ENCODE assay signal across 8 cellular contexts in genomic region chr12:6062427-6063378, GRCh38.
DNase-seq lines count a peak whose midpoint lies in the region; ATAC-seq, FAIRE-seq and TF ChIP-seq lines count a peak whose summit lies in the region.

No MANE protein-coding gene starts in this region.

- peak overlapping the region; percentile 66 for H3K18ac ChIP-seq in neuronal stem cell (ENCODE audit: low read length)

- no peak overlapping the region for H2BK5ac ChIP-seq in neuronal stem cell (ENCODE audit: low read length)

- H3K27ac ChIP-seq in AG04450 (ENCODE audit: low read depth, low read length) (no peak overlapping the region), neuronal stem cell (replicated peaks; ENCODE audit: low read length) (no peak overlapping the region), tibial nerve (peak overlapping the region; percentile 13 to 77 (median 55))

- TF ChIP-seq EP300 in tibial nerve (IDR thresholded peaks at IDR 0.05), result peak in 1 of 2 donors; percentile 32

- H2BK15ac ChIP-seq in neuronal stem cell (ENCODE audit: low read length), result peak overlapping the region; percentile 18

- H2BK120ac ChIP-seq in neuronal stem cell (ENCODE audit: low read depth, low read length), result no peak overlapping the region

- ATAC-seq in GM19395 (IDR thresholded peaks at IDR 0.05; ENCODE audit: unreplicated experiment), result no peak

- no peak overlapping the region for H3K4me3 ChIP-seq in AG04450 (ENCODE audit: low read depth, low read length)
- no peak overlapping the region for H3K4me3 ChIP-seq in fibroblast of mammary gland (ENCODE audit: control insufficient read depth, low read depth, low read length)
- H3K4me3 ChIP-seq in neuronal stem cell (ENCODE audit: low read length in 2 of 2), result no peak overlapping the region
- H3K4me3 ChIP-seq in tibial nerve, result peak overlapping the region in 1 of 4 donors; percentile 21

- H3K9ac ChIP-seq in neuronal stem cell (ENCODE audit: low read depth, low read length, poor library complexity), result no peak overlapping the region

- H3K23ac ChIP-seq in neuronal stem cell (ENCODE audit: low read depth, low read length, poor library complexity), result no peak overlapping the region

- TF ChIP-seq CTCF in AG04450 (IDR thresholded peaks at IDR 0.05; ENCODE audit: low read depth, low read length) (peak; percentile 99), fibroblast of mammary gland (conservative IDR thresholded peaks at IDR 0.05; ENCODE audit: control insufficient read depth, insufficient read depth, low read depth, low read length) (peak; percentile 99), tibial nerve (IDR thresholded peaks at IDR 0.05) (peak; percentile 81 to 93 (median 85))

- CTCF ChIA-PET in AG04450 (lab: Charles Lee), result interaction anchor here (0.6 to 3.6 kb wide), 5 partner anchors 10 to 223 kb away, joined by 3 to 20 read pairs (median 12); no protein-coding TSS in a partner anchor

- peak overlapping the region; percentile 70 for H2BK12ac ChIP-seq in neuronal stem cell (ENCODE audit: low read length)

- H4K91ac ChIP-seq in neuronal stem cell (ENCODE audit: low read depth, low read length, poor library complexity), result no peak overlapping the region

- peak overlapping the region; percentile 16 for H2AK5ac ChIP-seq in neuronal stem cell (ENCODE audit: low read depth, low read length)

- H3K79me1 ChIP-seq in neuronal stem cell (ENCODE audit: low read depth, low read length), result peaks cover 2% of the 10 kb centered on the region

- H3K4me2 ChIP-seq in neuronal stem cell (ENCODE audit: insufficient read depth, low read length, poor library complexity, severe bottlenecking), result no peak overlapping the region

- peak; percentile 21 for DNase-seq in AG04450 (ENCODE audit: low read depth, low spot score)
- DNase-seq in GM18507 (ENCODE audit: extremely low spot score, insufficient read length, low read depth), result peak; percentile 30
- peak; percentile 26 to 41 for DNase-seq in NOMO-1 (lab: John Stamatoyannopoulos, UW; ENCODE audit: unreplicated experiment in 2 of 2)
- DNase-seq in activated T-cell treated with anti-CD3 and anti-CD28 coated beads, Interleukin-2, amount 50 U/mL, for 1 hour, result peak; percentile 71
- DNase-seq in fibroblast of mammary gland (ENCODE audit: low read depth), result peak; percentile 44
- peak; percentile 57 for DNase-seq in neuronal stem cell (ENCODE audit: low spot score)
- DNase-seq in tibial nerve (ENCODE audit: low spot score in 2 of 2), result no peak

- peaks cover 3 to 6% of the 10 kb centered on the region in 2 donors for H3K4me1 ChIP-seq in neuronal stem cell (ENCODE audit: control insufficient read depth in 2 of 2, insufficient read depth in 1 of 2, low read depth in 1 of 2, low read length in 2 of 2)
- peaks cover 0 to 43% (median 13%) of the 10 kb centered on the region in 4 donors for H3K4me1 ChIP-seq in tibial nerve

- H3K9me3 ChIP-seq in AG04450 (ENCODE audit: control insufficient read depth, insufficient read depth, low read length) (no peaks in the 10 kb centered on the region; the same call in 1 of the 2 replicates), neuronal stem cell (replicated peaks in 1 of 2; ENCODE audit: control insufficient read depth in 2 of 2, insufficient read depth in 1 of 2, low read depth in 1 of 2, low read length in 2 of 2) (no peaks in the 10 kb centered on the region), tibial nerve (no peaks in the 10 kb centered on the region)

- no peaks in the 10 kb centered on the region for H3K36me3 ChIP-seq in neuronal stem cell (replicated peaks in 1 of 2; ENCODE audit: control insufficient read depth in 2 of 2, insufficient read depth in 2 of 2, low read length in 2 of 2)
- no peaks in the 10 kb centered on the region for H3K36me3 ChIP-seq in tibial nerve

- POLR2A ChIA-PET in AG04450 (lab: Yijun Ruan, JAX), result no interaction called here

- H2AFZ ChIP-seq in neuronal stem cell (ENCODE audit: low read length), result no peak overlapping the region

- no peak overlapping the region for H3K14ac ChIP-seq in neuronal stem cell (ENCODE audit: low read length)

- H3K27me3 ChIP-seq in AG04450 (ENCODE audit: control insufficient read depth, insufficient read depth, low read length) (no peaks in the 10 kb centered on the region), neuronal stem cell (ENCODE audit: control insufficient read depth in 3 of 3, insufficient read depth in 3 of 3, low read depth in 1 of 3, low read length in 3 of 3) (no peaks in the 10 kb centered on the region), tibial nerve (no peaks in the 10 kb centered on the region)

- no peak overlapping the region for H3K4ac ChIP-seq in neuronal stem cell (ENCODE audit: low read length)

- H4K8ac ChIP-seq in neuronal stem cell (ENCODE audit: low read depth, low read length), result peak overlapping the region; percentile 52

- no peak for TF ChIP-seq POLR2A in tibial nerve (IDR thresholded peaks at IDR 0.05)

- no CpG with 5 or more reads among the region's 16 CpGs for WGBS in neuronal stem cell (ENCODE audit: extremely low coverage in 2 of 2, insufficient read length in 2 of 2, insufficient replicate concordance in 1 of 2), 2 donors
- WGBS in tibial nerve, 2 donors, result 40 to 42% methylated on average over 15 to 16 of the region's 16 CpGs

- peak; percentile 62 for FAIRE-seq in GM18507 (lab: Jason Lieb, UNC)

Comparison
In these comparisons a context has a peak if more than half of its experiments do, and no peak if none do; other contexts are left out.
1. DNase-seq: peak in AG04450 (single experiment), GM18507 (single experiment), NOMO-1 (2 of 2), activated T-cell treated with anti-CD3 and anti-CD28 coated beads, Interleukin-2, amount 50 U/mL, for 1 hour (single experiment), fibroblast of mammary gland (single experiment) and neuronal stem cell (single experiment); none in tibial nerve (0 of 2).
2. H3K27ac ChIP-seq: peak in tibial nerve (4 of 4); none in AG04450 (single experiment) and neuronal stem cell (single experiment).
3. Peak in every context shown above with its lines, with median percentiles within 50 percentile points of each other: CTCF ChIP-seq.